Comparison of ENCODE assay signal across 19 cellular contexts in genomic region chr4:32199639-32200038, GRCh38.
DNase-seq lines count a peak whose midpoint lies in the region; FAIRE-seq and TF ChIP-seq lines count a peak whose summit lies in the region.
"Had no signal": no experiment of that assay in that cellular context is flagged by ENCODE, and none has a peak within 500 bp of the region (broad histone marks: within the 10 kb centered on the region; RNA-seq: fewer than 3 reads in every experiment).

No MANE protein-coding gene starts in this region.

- no peaks in the 10 kb centered on the region for H3K36me3 ChIP-seq in PC-9 (ENCODE audit: low read depth)
- H3K36me3 ChIP-seq: BLaER1 had no signal

- no peaks in the 10 kb centered on the region for H3K9me3 ChIP-seq in PC-9 (ENCODE audit: insufficient read depth, low read depth)
- H3K9me3 ChIP-seq: A549, BLaER1 had no signal

- H2AFZ ChIP-seq in PC-9: 0 out of 2 replicates have a peak overlapping the region, but pooled peaks have one; percentile 21

- POLR2A ChIA-PET in PC-9 (lab: Charles Lee; ENCODE audit: unreplicated experiment): no interaction called here

- no peak for FAIRE-seq in RCC 7860 (lab: Jason Lieb, UNC)
- FAIRE-seq: A549, GM12878 had no signal

- H3K4me1 ChIP-seq in PC-9 (replicated peaks; ENCODE audit: insufficient read depth): no peaks in the 10 kb centered on the region
- H3K4me1 ChIP-seq: A549 had no signal

- peak; percentile 26 for DNase-seq in NOMO-1 treated with DMSO at 0.1 percent for 48 hours (lab: John Stamatoyannopoulos, UW; ENCODE audit: unreplicated experiment)
- no peak for DNase-seq in NOMO-1 treated with dmso at 0.1 percent for 144 hours (lab: John Stamatoyannopoulos, UW; ENCODE audit: unreplicated experiment)
- peak; percentile 30 for DNase-seq in NAMALWA (ENCODE audit: low spot score)
- no peak for DNase-seq in PC-9
- no peak for DNase-seq in activated CD4-positive, alpha-beta T cell treated with anti-CD3 and anti-CD28 coated beads, Interleukin-2, amount 50 U/mL, for 48 hours
- DNase-seq in activated CD8-positive, alpha-beta memory T cell treated with anti-CD3 and anti-CD28 coated beads, Interleukin-2, amount 50 U/mL, for 48 hours: no peak
- DNase-seq in RCC 7860 (ENCODE audit: low spot score): no peak
- DNase-seq: CD4-positive, alpha-beta memory T cell; DMS153; DMS79; GF-D8; GOT3; H7; HFFc6 had no signal

- CTCF ChIA-PET in PC-9 (lab: Charles Lee): no interaction called here

- intact Hi-C loops in PC-9 (cut with micrococcal nuclease; ENCODE audit: unreplicated experiment): no loop called here

- BruUV-seq in PC-9 (replicated peaks; lab: Mats Ljungman, UMichigan): no TSS peak

- H3F3A ChIP-seq in PC-9 (ENCODE audit: insufficient read depth, low read depth): no peaks in the 10 kb centered on the region

- H3K9me2 ChIP-seq in PC-9 (ENCODE audit: insufficient read depth): no peaks in the 10 kb centered on the region

- H4K20me1 ChIP-seq in PC-9 (ENCODE audit: insufficient read depth): no peaks in the 10 kb centered on the region
- H4K20me1 ChIP-seq: BLaER1 had no signal

- H3K27me3 ChIP-seq in PC-9 (ENCODE audit: insufficient read depth, low read depth): no peaks in the 10 kb centered on the region
- H3K27me3 ChIP-seq: BLaER1 had no signal

- no peaks in the 10 kb centered on the region for H3K79me2 ChIP-seq in PC-9 (ENCODE audit: low read depth)

- no peak overlapping the region for H3K4me2 ChIP-seq in PC-9
- H3K4me2 ChIP-seq: A549, BLaER1 had no signal

- TF ChIP-seq CTCF in PC-9 (conservative IDR thresholded peaks at IDR 0.05): no peak

- no peak overlapping the region for H3K27ac ChIP-seq in PC-9
- H3K27ac ChIP-seq: 22Rv1, A549, BLaER1, HL-60 had no signal

- H3K4me3 ChIP-seq in PC-9: no peak overlapping the region
- H3K4me3 ChIP-seq: A549, BLaER1, GM12878 had no signal

Comparison
In these comparisons a context has a peak if more than half of its experiments do, and no peak if none do; other contexts are left out.
1. DNase-seq: peak in NOMO-1 treated with DMSO at 0.1 percent for 48 hours (single experiment) and NAMALWA (single experiment); none in NOMO-1 treated with dmso at 0.1 percent for 144 hours (single experiment), PC-9 (0 of 2), activated CD4-positive, alpha-beta T cell treated with anti-CD3 and anti-CD28 coated beads, Interleukin-2, amount 50 U/mL, for 48 hours (0 of 2), activated CD8-positive, alpha-beta memory T cell treated with anti-CD3 and anti-CD28 coated beads, Interleukin-2, amount 50 U/mL, for 48 hours (single experiment) and RCC 7860 (single experiment).